1 cellular context compared by ENCODE assay signal in the genomic region with DNA sequence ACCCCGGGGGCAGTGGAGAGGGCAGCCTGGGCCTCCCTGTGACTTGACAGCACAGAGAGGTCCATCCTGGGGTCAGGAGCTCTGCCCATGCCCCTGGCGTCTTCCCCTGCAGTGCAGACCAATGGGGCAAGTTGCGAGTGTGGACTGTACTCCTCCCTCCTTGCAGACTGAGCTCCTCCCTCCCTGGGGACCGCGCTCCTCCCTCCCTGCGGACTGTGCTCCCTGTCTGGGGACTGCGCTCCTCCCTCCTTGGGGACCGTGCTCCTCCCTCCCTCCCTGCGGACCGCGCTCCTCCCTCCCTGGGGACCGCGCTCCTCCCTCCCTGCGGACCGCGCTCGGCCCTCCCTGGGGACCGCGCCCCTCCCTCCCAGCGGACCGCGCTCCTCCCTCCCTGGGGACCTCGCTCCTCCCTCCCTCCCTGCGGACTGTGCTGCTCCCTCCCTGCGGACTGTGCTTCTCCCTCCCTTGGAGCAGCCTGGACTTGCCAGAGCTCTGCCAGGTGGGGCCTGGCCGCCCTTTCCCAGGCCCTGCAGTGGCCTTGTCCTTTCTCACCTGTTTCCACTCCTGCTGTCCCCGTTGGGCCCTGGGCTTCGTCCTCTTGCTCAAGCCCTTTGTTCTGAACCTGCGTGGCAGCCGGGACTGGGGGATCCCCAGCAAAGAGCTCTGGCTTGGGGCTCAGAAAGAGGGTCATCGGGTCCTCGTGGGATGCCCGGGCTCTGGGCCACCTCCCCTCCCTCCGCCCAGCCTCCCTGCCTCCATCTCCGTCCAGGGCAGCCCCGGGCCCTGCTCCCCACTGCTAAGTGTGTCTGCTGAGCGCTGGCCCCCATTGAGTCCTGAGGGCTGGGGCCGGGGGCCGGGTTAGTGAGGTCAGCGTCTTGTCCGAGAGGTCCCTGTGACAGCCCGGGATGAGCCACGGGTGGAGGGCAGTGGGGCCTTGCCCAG.
A peak's percentile ranks its signal among the peaks of the same experiment; 100 is the strongest.
TF ChIP-seq lines count a peak whose summit lies in the region.

No MANE protein-coding gene starts in this region.

TF ChIP-seq in HEK293, 187 proteins besides CTCF, POLR2A, EP300 and RAD21 (continued from another document and continues in another):
- TF ChIP-seq, protein P1, sequence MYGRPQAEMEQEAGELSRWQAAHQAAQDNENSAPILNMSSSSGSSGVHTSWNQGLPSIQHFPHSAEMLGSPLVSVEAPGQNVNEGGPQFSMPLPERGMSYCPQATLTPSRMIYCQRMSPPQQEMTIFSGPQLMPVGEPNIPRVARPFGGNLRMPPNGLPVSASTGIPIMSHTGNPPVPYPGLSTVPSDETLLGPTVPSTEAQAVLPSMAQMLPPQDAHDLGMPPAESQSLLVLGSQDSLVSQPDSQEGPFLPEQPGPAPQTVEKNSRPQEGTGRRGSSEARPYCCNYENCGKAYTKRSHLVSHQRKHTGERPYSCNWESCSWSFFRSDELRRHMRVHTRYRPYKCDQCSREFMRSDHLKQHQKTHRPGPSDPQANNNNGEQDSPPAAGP (tag by site-specific recombination; IDR thresholded peaks at IDR 0.05) = peak; percentile 100
- TF ChIP-seq ZNF169 (tag by site-specific recombination; IDR thresholded peaks at IDR 0.05) (no peak), ZNF423 (tag by site-specific recombination; IDR thresholded peaks at IDR 0.05) (peak; percentile 74; the same call in 1 of the 2 replicates), ZNF335 (tag by site-specific recombination; conservative IDR thresholded peaks at IDR 0.05) (no peak), ZNF2 (tag by site-specific recombination; IDR thresholded peaks at IDR 0.05) (no peak), YY2 (tag by site-specific recombination; IDR thresholded peaks at IDR 0.05) (no peak), WT1 (tag by site-specific recombination; IDR thresholded peaks at IDR 0.05) (peak; percentile 97), ZNF658 (tag by site-specific recombination; IDR thresholded peaks at IDR 0.05) (no peak), ZFP37 (tag by site-specific recombination; IDR thresholded peaks at IDR 0.05) (no peak), ZIC2 (tag by site-specific recombination; IDR thresholded peaks at IDR 0.05) (peak; percentile 18; the same call in 1 of the 2 replicates), EGR2 (tag by site-specific recombination; IDR thresholded peaks at IDR 0.05; ENCODE audit: low read depth) (no peak), ZNF211 (tag by site-specific recombination; IDR thresholded peaks at IDR 0.05; ENCODE audit: low read depth) (no peak), ZNF791 (tag by site-specific recombination; IDR thresholded peaks at IDR 0.05) (no peak), SP2 (tag by site-specific recombination; IDR thresholded peaks at IDR 0.05) (peak; percentile 38), ZBTB8A (tag by site-specific recombination; IDR thresholded peaks at IDR 0.05) (no peak), ZBTB48 (tag by site-specific recombination; IDR thresholded peaks at IDR 0.05) (peak; percentile 94), ZNF132 (tag by site-specific recombination; IDR thresholded peaks at IDR 0.05; ENCODE audit: borderline replicate concordance) (no peak), ZNF157 (tag by site-specific recombination; IDR thresholded peaks at IDR 0.05) (no peak), BCL11A (tag by site-specific recombination; IDR thresholded peaks at IDR 0.05; ENCODE audit: low read depth) (peak; percentile 19; the same call in 1 of the 2 replicates), ZNF530 (tag by site-specific recombination; IDR thresholded peaks at IDR 0.05; ENCODE audit: low read depth) (no peak), ZNF223 (tag by site-specific recombination; IDR thresholded peaks at IDR 0.05) (no peak), ZNF394 (tag by site-specific recombination; IDR thresholded peaks at IDR 0.05; ENCODE audit: borderline replicate concordance) (peak; percentile 85; the same call in 1 of the 2 replicates), ZNF654 (tag by site-specific recombination; IDR thresholded peaks at IDR 0.05; ENCODE audit: low read depth) (no peak), ZNF777 (tag by site-specific recombination; IDR thresholded peaks at IDR 0.05; ENCODE audit: borderline replicate concordance) (no peak), ZNF548 (tag by site-specific recombination; IDR thresholded peaks at IDR 0.05) (no peak), ZEB2 (tag by site-specific recombination; IDR thresholded peaks at IDR 0.05) (no peak), IKZF3 (tag by site-specific recombination; IDR thresholded peaks at IDR 0.05) (peak; percentile 55; the same call in 1 of the 2 replicates), KLF10 (tag by site-specific recombination; IDR thresholded peaks at IDR 0.05) (no peak)
- TF ChIP-seq, protein P2, sequence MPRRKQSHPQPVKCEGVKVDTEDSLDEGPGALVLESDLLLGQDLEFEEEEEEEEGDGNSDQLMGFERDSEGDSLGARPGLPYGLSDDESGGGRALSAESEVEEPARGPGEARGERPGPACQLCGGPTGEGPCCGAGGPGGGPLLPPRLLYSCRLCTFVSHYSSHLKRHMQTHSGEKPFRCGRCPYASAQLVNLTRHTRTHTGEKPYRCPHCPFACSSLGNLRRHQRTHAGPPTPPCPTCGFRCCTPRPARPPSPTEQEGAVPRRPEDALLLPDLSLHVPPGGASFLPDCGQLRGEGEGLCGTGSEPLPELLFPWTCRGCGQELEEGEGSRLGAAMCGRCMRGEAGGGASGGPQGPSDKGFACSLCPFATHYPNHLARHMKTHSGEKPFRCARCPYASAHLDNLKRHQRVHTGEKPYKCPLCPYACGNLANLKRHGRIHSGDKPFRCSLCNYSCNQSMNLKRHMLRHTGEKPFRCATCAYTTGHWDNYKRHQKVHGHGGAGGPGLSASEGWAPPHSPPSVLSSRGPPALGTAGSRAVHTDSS (tag by site-specific recombination; IDR thresholded peaks at IDR 0.05) = no peak
- TF ChIP-seq, protein P3, sequence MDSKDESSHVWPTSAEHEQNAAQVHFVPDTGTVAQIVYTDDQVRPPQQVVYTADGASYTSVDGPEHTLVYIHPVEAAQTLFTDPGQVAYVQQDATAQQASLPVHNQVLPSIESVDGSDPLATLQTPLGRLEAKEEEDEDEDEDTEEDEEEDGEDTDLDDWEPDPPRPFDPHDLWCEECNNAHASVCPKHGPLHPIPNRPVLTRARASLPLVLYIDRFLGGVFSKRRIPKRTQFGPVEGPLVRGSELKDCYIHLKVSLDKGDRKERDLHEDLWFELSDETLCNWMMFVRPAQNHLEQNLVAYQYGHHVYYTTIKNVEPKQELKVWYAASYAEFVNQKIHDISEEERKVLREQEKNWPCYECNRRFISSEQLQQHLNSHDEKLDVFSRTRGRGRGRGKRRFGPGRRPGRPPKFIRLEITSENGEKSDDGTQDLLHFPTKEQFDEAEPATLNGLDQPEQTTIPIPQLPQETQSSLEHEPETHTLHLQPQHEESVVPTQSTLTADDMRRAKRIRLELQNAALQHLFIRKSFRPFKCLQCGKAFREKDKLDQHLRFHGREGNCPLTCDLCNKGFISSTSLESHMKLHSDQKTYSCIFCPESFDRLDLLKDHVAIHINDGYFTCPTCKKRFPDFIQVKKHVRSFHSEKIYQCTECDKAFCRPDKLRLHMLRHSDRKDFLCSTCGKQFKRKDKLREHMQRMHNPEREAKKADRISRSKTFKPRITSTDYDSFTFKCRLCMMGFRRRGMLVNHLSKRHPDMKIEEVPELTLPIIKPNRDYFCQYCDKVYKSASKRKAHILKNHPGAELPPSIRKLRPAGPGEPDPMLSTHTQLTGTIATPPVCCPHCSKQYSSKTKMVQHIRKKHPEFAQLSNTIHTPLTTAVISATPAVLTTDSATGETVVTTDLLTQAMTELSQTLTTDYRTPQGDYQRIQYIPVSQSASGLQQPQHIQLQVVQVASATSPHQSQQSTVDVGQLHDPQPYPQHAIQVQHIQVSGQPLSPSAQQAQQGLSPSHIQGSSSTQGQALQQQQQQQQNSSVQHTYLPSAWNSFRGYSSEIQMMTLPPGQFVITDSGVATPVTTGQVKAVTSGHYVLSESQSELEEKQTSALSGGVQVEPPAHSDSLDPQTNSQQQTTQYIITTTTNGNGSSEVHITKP (tag by site-specific recombination; IDR thresholded peaks at IDR 0.05) = no peak
- TF ChIP-seq, protein P4, sequence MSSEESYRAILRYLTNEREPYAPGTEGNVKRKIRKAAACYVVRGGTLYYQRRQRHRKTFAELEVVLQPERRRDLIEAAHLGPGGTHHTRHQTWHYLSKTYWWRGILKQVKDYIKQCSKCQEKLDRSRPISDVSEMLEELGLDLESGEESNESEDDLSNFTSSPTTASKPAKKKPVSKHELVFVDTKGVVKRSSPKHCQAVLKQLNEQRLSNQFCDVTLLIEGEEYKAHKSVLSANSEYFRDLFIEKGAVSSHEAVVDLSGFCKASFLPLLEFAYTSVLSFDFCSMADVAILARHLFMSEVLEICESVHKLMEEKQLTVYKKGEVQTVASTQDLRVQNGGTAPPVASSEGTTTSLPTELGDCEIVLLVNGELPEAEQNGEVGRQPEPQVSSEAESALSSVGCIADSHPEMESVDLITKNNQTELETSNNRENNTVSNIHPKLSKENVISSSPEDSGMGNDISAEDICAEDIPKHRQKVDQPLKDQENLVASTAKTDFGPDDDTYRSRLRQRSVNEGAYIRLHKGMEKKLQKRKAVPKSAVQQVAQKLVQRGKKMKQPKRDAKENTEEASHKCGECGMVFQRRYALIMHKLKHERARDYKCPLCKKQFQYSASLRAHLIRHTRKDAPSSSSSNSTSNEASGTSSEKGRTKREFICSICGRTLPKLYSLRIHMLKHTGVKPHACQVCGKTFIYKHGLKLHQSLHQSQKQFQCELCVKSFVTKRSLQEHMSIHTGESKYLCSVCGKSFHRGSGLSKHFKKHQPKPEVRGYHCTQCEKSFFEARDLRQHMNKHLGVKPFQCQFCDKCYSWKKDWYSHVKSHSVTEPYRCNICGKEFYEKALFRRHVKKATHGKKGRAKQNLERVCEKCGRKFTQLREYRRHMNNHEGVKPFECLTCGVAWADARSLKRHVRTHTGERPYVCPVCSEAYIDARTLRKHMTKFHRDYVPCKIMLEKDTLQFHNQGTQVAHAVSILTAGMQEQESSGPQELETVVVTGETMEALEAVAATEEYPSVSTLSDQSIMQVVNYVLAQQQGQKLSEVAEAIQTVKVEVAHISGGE (tag by site-specific recombination; conservative IDR thresholded peaks at IDR 0.05; ENCODE audit: low read depth) = no peak
- TF ChIP-seq, protein P5, sequence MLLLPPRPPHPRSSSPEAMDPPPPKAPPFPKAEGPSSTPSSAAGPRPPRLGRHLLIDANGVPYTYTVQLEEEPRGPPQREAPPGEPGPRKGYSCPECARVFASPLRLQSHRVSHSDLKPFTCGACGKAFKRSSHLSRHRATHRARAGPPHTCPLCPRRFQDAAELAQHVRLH (tag by site-specific recombination; IDR thresholded peaks at IDR 0.05) = no peak
- TF ChIP-seq, protein P6, sequence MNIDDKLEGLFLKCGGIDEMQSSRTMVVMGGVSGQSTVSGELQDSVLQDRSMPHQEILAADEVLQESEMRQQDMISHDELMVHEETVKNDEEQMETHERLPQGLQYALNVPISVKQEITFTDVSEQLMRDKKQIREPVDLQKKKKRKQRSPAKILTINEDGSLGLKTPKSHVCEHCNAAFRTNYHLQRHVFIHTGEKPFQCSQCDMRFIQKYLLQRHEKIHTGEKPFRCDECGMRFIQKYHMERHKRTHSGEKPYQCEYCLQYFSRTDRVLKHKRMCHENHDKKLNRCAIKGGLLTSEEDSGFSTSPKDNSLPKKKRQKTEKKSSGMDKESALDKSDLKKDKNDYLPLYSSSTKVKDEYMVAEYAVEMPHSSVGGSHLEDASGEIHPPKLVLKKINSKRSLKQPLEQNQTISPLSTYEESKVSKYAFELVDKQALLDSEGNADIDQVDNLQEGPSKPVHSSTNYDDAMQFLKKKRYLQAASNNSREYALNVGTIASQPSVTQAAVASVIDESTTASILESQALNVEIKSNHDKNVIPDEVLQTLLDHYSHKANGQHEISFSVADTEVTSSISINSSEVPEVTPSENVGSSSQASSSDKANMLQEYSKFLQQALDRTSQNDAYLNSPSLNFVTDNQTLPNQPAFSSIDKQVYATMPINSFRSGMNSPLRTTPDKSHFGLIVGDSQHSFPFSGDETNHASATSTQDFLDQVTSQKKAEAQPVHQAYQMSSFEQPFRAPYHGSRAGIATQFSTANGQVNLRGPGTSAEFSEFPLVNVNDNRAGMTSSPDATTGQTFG (tag by site-specific recombination; IDR thresholded peaks at IDR 0.05; ENCODE audit: borderline replicate concordance) = no peak
- TF ChIP-seq, protein P7, sequence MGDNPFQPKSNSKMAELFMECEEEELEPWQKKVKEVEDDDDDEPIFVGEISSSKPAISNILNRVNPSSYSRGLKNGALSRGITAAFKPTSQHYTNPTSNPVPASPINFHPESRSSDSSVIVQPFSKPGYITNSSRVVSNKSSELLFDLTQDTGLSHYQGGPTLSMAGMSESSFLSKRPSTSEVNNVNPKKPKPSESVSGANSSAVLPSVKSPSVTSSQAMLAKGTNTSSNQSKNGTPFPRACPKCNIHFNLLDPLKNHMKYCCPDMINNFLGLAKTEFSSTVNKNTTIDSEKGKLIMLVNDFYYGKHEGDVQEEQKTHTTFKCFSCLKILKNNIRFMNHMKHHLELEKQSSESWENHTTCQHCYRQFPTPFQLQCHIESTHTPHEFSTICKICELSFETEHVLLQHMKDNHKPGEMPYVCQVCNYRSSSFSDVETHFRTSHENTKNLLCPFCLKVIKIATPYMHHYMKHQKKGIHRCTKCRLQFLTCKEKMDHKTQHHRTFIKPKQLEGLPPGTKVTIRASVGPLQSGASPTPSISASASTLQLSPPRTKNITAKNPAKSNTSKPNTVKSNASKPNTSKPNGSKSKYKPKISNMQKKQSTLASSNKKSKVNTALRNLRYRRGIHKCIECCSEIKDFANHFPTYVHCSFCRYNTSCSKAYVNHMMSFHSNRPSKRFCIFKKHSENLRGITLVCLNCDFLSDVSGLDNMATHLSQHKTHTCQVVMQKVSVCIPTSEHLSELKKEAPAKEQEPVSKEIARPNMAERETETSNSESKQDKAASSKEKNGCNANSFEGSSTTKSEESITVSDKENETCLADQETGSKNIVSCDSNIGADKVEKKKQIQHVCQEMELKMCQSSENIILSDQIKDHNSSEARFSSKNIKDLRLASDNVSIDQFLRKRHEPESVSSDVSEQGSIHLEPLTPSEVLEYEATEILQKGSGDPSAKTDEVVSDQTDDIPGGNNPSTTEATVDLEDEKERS (tag by site-specific recombination; IDR thresholded peaks at IDR 0.05) = no peak
- TF ChIP-seq, protein P8, sequence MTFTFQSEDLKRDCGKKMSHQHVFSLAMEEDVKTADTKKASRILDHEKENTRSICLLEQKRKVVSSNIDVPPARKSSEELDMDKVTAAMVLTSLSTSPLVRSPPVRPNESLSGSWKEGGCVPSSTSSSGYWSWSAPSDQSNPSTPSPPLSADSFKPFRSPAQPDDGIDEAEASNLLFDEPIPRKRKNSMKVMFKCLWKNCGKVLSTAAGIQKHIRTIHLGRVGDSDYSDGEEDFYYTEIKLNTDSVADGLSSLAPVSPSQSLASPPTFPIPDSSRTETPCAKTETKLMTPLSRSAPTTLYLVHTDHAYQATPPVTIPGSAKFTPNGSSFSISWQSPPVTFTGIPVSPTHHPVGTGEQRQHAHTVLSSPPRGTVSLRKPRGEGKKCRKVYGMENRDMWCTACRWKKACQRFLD (tag by site-specific recombination; IDR thresholded peaks at IDR 0.05) = no peak
- TF ChIP-seq, protein P9, sequence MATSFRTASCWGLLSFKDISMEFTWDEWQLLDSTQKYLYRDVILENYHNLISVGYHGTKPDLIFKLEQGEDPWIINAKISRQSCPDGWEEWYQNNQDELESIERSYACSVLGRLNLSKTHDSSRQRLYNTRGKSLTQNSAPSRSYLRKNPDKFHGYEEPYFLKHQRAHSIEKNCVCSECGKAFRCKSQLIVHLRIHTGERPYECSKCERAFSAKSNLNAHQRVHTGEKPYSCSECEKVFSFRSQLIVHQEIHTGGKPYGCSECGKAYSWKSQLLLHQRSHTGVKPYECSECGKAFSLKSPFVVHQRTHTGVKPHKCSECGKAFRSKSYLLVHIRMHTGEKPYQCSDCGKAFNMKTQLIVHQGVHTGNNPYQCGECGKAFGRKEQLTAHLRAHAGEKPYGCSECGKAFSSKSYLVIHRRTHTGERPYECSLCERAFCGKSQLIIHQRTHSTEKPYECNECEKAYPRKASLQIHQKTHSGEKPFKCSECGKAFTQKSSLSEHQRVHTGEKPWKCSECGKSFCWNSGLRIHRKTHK (tag by site-specific recombination; IDR thresholded peaks at IDR 0.05) = no peak
